1 cellular context compared by ENCODE assay signal in genomic region chr13:98142427-98143156, GRCh38.
A peak's percentile ranks its signal among the peaks of the same experiment; 100 is the strongest.
TF ChIP-seq lines count a peak whose summit lies in the region.

TSS of gene FARP1 (plus strand) at chr13:98143094. CDS start at chr13:98213243, 70,149 bp downstream.

TF ChIP-seq in HepG2, 621 proteins besides CTCF, POLR2A, EP300 and RAD21 (continued from another document and continues in another):
- TF ChIP-seq, protein P1, sequence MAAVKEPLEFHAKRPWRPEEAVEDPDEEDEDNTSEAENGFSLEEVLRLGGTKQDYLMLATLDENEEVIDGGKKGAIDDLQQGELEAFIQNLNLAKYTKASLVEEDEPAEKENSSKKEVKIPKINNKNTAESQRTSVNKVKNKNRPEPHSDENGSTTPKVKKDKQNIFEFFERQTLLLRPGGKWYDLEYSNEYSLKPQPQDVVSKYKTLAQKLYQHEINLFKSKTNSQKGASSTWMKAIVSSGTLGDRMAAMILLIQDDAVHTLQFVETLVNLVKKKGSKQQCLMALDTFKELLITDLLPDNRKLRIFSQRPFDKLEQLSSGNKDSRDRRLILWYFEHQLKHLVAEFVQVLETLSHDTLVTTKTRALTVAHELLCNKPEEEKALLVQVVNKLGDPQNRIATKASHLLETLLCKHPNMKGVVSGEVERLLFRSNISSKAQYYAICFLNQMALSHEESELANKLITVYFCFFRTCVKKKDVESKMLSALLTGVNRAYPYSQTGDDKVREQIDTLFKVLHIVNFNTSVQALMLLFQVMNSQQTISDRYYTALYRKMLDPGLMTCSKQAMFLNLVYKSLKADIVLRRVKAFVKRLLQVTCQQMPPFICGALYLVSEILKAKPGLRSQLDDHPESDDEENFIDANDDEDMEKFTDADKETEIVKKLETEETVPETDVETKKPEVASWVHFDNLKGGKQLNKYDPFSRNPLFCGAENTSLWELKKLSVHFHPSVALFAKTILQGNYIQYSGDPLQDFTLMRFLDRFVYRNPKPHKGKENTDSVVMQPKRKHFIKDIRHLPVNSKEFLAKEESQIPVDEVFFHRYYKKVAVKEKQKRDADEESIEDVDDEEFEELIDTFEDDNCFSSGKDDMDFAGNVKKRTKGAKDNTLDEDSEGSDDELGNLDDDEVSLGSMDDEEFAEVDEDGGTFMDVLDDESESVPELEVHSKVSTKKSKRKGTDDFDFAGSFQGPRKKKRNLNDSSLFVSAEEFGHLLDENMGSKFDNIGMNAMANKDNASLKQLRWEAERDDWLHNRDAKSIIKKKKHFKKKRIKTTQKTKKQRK (IDR thresholded peaks at IDR 0.05; ENCODE audit: low read length) = no peak
- TF ChIP-seq CHD2 (IDR thresholded peaks at IDR 0.05; ENCODE audit: low read depth, low read length) (no peak), ZFP36 (IDR thresholded peaks at IDR 0.05; ENCODE audit: borderline replicate concordance, low read depth, low read length, partially characterized antibody) (no peak), NFATC3 (CRISPR knock-in tag; IDR thresholded peaks at IDR 0.05) (no peak), ZNF746 (CRISPR knock-in tag; IDR thresholded peaks at IDR 0.05) (0 out of 2 replicates have a peak, but pooled peaks have one; percentile 16), STAT5B (CRISPR knock-in tag; IDR thresholded peaks at IDR 0.05) (no peak), ATF1 (CRISPR knock-in tag; IDR thresholded peaks at IDR 0.05) (no peak), ZNF296 (CRISPR knock-in tag; conservative IDR thresholded peaks at IDR 0.05) (peak; percentile 29; the same call in 1 of the 2 replicates), NFIC (IDR thresholded peaks at IDR 0.05; ENCODE audit: low read length) (no peak), KDM2A (CRISPR knock-in tag; IDR thresholded peaks at IDR 0.05; ENCODE audit: borderline replicate concordance, low read depth) (peak; percentile 53; the same call in 1 of the 2 replicates), EZH2 (conservative IDR thresholded peaks at IDR 0.05; ENCODE audit: low read depth, low read length) (no peak), ZBTB40 (IDR thresholded peaks at IDR 0.05) (no peak), ZBTB40 (CRISPR knock-in tag; IDR thresholded peaks at IDR 0.05) (no peak), ZFX (CRISPR knock-in tag; IDR thresholded peaks at IDR 0.05; ENCODE audit: low read depth) (peak; percentile 84), ZNF572 (CRISPR knock-in tag; IDR thresholded peaks at IDR 0.05) (no peak), ZNF547 (CRISPR knock-in tag; IDR thresholded peaks at IDR 0.05) (no peak; the same call in 1 of the 2 replicates), TSC22D2 (CRISPR knock-in tag; IDR thresholded peaks at IDR 0.05; ENCODE audit: borderline replicate concordance) (no peak), SMYD3 (CRISPR knock-in tag; IDR thresholded peaks at IDR 0.05) (no peak), MLXIP (CRISPR knock-in tag; IDR thresholded peaks at IDR 0.05; ENCODE audit: borderline replicate concordance) (peak; percentile 47; the same call in 1 of the 2 replicates), ATM (IDR thresholded peaks at IDR 0.05; ENCODE audit: borderline replicate concordance) (no peak), MXD3 (CRISPR knock-in tag; IDR thresholded peaks at IDR 0.05) (peak; percentile 61), BHLHE40 (IDR thresholded peaks at IDR 0.05; ENCODE audit: low read length) (peak; percentile 16; the same call in 1 of the 2 replicates), MEIS1 (CRISPR knock-in tag; IDR thresholded peaks at IDR 0.05; ENCODE audit: borderline replicate concordance) (peak; percentile 86), RFXANK (CRISPR knock-in tag; IDR thresholded peaks at IDR 0.05) (no peak), ZNF713 (CRISPR knock-in tag; IDR thresholded peaks at IDR 0.05) (0 out of 2 replicates have a peak, but pooled peaks have one; percentile 53), ZNF160 (CRISPR knock-in tag; IDR thresholded peaks at IDR 0.05) (peak; percentile 14; the same call in 1 of the 2 replicates), ZNF12 (CRISPR knock-in tag; IDR thresholded peaks at IDR 0.05) (peak; percentile 8; the same call in 1 of the 2 replicates), ZFY (CRISPR knock-in tag; IDR thresholded peaks at IDR 0.05) (peak; percentile 70), HNRNPL (IDR thresholded peaks at IDR 0.05; ENCODE audit: low read depth, low read length) (no peak), KDM5A (IDR thresholded peaks at IDR 0.05; ENCODE audit: borderline replicate concordance, low read length) (no peak; the same call in 1 of the 2 replicates), MTF2 (CRISPR knock-in tag; IDR thresholded peaks at IDR 0.05; ENCODE audit: borderline replicate concordance) (peak; percentile 90; the same call in 1 of the 2 replicates), TAF1 (CRISPR knock-in tag; IDR thresholded peaks at IDR 0.05) (peak; percentile 43; the same call in 1 of the 2 replicates), ZNF660 (CRISPR knock-in tag; IDR thresholded peaks at IDR 0.05; ENCODE audit: borderline replicate concordance, low read depth) (no peak), IRF9 (CRISPR knock-in tag; IDR thresholded peaks at IDR 0.05; ENCODE audit: borderline replicate concordance) (no peak), ZNF672 (CRISPR knock-in tag; IDR thresholded peaks at IDR 0.05) (no peak; the same call in 1 of the 2 replicates)
- TF ChIP-seq, protein P2, sequence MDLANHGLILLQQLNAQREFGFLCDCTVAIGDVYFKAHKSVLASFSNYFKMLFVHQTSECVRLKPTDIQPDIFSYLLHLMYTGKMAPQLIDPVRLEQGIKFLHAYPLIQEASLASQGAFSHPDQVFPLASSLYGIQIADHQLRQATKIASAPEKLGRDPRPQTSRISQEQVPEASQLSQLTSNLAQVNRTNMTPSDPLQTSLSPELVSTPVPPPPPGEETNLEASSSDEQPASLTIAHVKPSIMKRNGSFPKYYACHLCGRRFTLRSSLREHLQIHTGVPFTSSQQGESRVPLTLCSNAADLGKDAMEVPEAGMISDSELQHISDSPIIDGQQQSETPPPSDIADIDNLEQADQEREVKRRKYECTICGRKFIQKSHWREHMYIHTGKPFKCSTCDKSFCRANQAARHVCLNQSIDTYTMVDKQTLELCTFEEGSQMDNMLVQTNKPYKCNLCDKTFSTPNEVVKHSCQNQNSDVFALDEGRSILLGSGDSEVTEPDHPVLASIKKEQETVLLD (CRISPR knock-in tag; IDR thresholded peaks at IDR 0.05; ENCODE audit: low read depth) = peak; percentile 73
- TF ChIP-seq, protein P3, sequence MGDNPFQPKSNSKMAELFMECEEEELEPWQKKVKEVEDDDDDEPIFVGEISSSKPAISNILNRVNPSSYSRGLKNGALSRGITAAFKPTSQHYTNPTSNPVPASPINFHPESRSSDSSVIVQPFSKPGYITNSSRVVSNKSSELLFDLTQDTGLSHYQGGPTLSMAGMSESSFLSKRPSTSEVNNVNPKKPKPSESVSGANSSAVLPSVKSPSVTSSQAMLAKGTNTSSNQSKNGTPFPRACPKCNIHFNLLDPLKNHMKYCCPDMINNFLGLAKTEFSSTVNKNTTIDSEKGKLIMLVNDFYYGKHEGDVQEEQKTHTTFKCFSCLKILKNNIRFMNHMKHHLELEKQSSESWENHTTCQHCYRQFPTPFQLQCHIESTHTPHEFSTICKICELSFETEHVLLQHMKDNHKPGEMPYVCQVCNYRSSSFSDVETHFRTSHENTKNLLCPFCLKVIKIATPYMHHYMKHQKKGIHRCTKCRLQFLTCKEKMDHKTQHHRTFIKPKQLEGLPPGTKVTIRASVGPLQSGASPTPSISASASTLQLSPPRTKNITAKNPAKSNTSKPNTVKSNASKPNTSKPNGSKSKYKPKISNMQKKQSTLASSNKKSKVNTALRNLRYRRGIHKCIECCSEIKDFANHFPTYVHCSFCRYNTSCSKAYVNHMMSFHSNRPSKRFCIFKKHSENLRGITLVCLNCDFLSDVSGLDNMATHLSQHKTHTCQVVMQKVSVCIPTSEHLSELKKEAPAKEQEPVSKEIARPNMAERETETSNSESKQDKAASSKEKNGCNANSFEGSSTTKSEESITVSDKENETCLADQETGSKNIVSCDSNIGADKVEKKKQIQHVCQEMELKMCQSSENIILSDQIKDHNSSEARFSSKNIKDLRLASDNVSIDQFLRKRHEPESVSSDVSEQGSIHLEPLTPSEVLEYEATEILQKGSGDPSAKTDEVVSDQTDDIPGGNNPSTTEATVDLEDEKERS (CRISPR knock-in tag; IDR thresholded peaks at IDR 0.05) = no peak
- TF ChIP-seq, protein P4, sequence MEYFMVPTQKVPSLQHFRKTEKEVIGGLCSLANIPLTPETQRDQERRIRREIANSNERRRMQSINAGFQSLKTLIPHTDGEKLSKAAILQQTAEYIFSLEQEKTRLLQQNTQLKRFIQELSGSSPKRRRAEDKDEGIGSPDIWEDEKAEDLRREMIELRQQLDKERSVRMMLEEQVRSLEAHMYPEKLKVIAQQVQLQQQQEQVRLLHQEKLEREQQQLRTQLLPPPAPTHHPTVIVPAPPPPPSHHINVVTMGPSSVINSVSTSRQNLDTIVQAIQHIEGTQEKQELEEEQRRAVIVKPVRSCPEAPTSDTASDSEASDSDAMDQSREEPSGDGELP (IDR thresholded peaks at IDR 0.05; ENCODE audit: borderline replicate concordance, low read depth) = no peak
